30 cellular contexts compared by ENCODE assay signal in genomic region chr2:157911646-157912217, GRCh38.
"Had no signal": no experiment of that assay in that cellular context is flagged by ENCODE, and none has a peak within 500 bp of the region (broad histone marks: within the 10 kb centered on the region; RNA-seq: fewer than 3 reads in every experiment).

No MANE protein-coding gene starts in this region.

- H3K27ac ChIP-seq: adrenal gland, body of pancreas, Peyer's patch, SJSA1 had no signal

- DNase-seq: activated CD4-positive, alpha-beta T cell treated with anti-CD3 and anti-CD28 coated beads for 36 hours; activated CD4-positive, alpha-beta T cell treated with anti-CD3 and anti-CD28 coated beads, Interleukin-2, amount 10 ng/mL, durations not matched to agents 7 days and 5 days; activated CD4-positive, alpha-beta T cell treated with anti-CD3 and anti-CD28 coated beads, Interleukin-2, amount 50 U/mL, for 48 hours; activated CD8-positive, alpha-beta T cell treated with anti-CD3 and anti-CD28 coated beads, Interleukin-2, amount 10 ng/mL, durations not matched to agents 7 days and 5 days; activated gamma-delta T cell treated with Interleukin-2 at 50 U/mL for 16 hours; activated naive CD4-positive, alpha-beta T cell treated with anti-CD3 and anti-CD28 coated beads for 36 hours; activated T-cell treated with anti-CD3 and anti-CD28 coated beads, Interleukin-2, amount 50 U/mL, for 24 hours; adrenal gland; body of pancreas; caudate nucleus; NCI-H1092 treated with DMSO at 0.1 percent for 48 hours; NCI-H1694; NCI-H1930; NCI-H2107; NCI-H2171; NCI-H510A; NCI-H774; PC-3; Peyer's patch; RPMI8226; SHP77 treated with DMSO at 0.1 percent for 48 hours; SW 1271; T-helper 1 cell; T-helper 2 cell; T-helper 9 cell had no signal

- ATAC-seq: activated CD4-positive, alpha-beta T cell treated with anti-CD3 and anti-CD28 coated beads for 36 hours; activated CD4-positive, CD25-positive, alpha-beta regulatory T cell treated with anti-CD3 and anti-CD28 coated beads, Interleukin-2, amount 50 U/mL, for 24 hours; activated CD8-positive, alpha-beta T cell treated with anti-CD3 and anti-CD28 coated beads, Interleukin-2, amount 10 ng/mL, durations not matched to agents 7 days and 5 days; activated naive CD4-positive, alpha-beta T cell treated with anti-CD3 and anti-CD28 coated beads, Interleukin-2, amount 50 U/mL, for 72 hours; body of pancreas; PC-3; SK-N-SH treated with all-trans-retinoic acid at 6 μM for 48 hours; WTC11 had no signal

- H3K36me3 ChIP-seq: adrenal gland, Peyer's patch, SJSA1 had no signal

- H3K27me3 ChIP-seq: adrenal gland, body of pancreas, Peyer's patch, SJSA1 had no signal

- H3K4me3 ChIP-seq: adrenal gland, body of pancreas, Peyer's patch, SJSA1 had no signal

- H3K9me3 ChIP-seq: adrenal gland, body of pancreas, Peyer's patch, SJSA1 had no signal

- H3K4me1 ChIP-seq: adrenal gland, body of pancreas, Peyer's patch, SJSA1 had no signal
